ENCODE assay signal across 31 cellular contexts in genomic region chr7:52504546-52504945, GRCh38.
"Had no signal": no experiment of that assay in that cellular context is flagged by ENCODE, and none has a peak within 500 bp of the region (broad histone marks: within the 10 kb centered on the region; RNA-seq: fewer than 3 reads in every experiment).

No MANE protein-coding gene starts in this region.

- H3K27ac ChIP-seq: ascending aorta, PC-9 had no signal

- H3K4me3 ChIP-seq: ascending aorta, MG63, PC-9 had no signal

- DNase-seq: activated B cell treated with CpG ODN at 0.5 μM for 24 hours; activated CD4-positive, alpha-beta T cell treated with anti-CD3 and anti-CD28 coated beads for 1 hour; activated CD4-positive, alpha-beta T cell treated with anti-CD3 and anti-CD28 coated beads, Interleukin-2, amount 10 ng/mL, durations not matched to agents 24 days and 14 days; activated CD4-positive, alpha-beta T cell treated with anti-CD3 and anti-CD28 coated beads, Interleukin-2, amount 50 U/mL, for 48 hours; activated CD8-positive, alpha-beta memory T cell treated with anti-CD3 and anti-CD28 coated beads, Interleukin-2, amount 10 ng/mL, durations not matched to agents 7 days and 5 days; activated effector memory CD4-positive, alpha-beta T cell treated with anti-CD3 and anti-CD28 coated beads, Interleukin-2, amount 50 U/mL, for 16 hours; activated naive CD4-positive, alpha-beta T cell treated with Interleukin-2 at 50 U/mL for 16 hours; activated naive CD8-positive, alpha-beta T cell treated with anti-CD3 and anti-CD28 coated beads, Interleukin-2, amount 50 U/mL, for 24 hours; activated T-cell treated with anti-CD3 and anti-CD28 coated beads, Interleukin-2, amount 50 U/mL, for 24 hours; amniotic stem cell; central memory CD4-positive, alpha-beta T cell; KG1; MG63; MV-4-11; NCI-H1092 treated with DMSO at 0.1 percent for 48 hours; NCI-H1417 treated with DMSO at 0.1 percent for 48 hours; NCI-H1694; NCI-H2029; NCI-H2107; NCI-H2171 treated with DMSO at 0.1 percent for 48 hours; NCI-H345; NCI-H510A; NCI-H526 treated with DMSO at 0.1 percent for 48 hours; NCI-H82; PC-9; SHP77 treated with DMSO at 0.1 percent for 48 hours; T-helper 17 cell; T-helper 9 cell had no signal

- H3K36me3 Mint-ChIP-seq: activated CD8-positive, alpha-beta memory T cell treated with anti-CD3 and anti-CD28 coated beads, Interleukin-2, amount 10 ng/mL, durations not matched to agents 7 days and 5 days; activated naive CD4-positive, alpha-beta T cell treated with anti-CD3 and anti-CD28 coated beads, Interleukin-2, amount 50 U/mL, for 72 hours had no signal

- H3K9me3 Mint-ChIP-seq: activated CD4-positive, alpha-beta T cell treated with anti-CD3 and anti-CD28 coated beads, Interleukin-2, amount 10 ng/mL, durations not matched to agents 24 days and 14 days; activated T-helper 1 cell treated with anti-CD3 and anti-CD28 coated beads, Interleukin-12 subunit alpha, Interleukin-12 subunit beta, Interleukin-2, Interleukin-4 antibody, amounts not matched to agents 30 ng/mL and 10 ng/mL and 1 ng/mL, durations not matched to agents 14 hours and 24 hours and 36 hours had no signal

- ATAC-seq: activated CD8-positive, alpha-beta memory T cell treated with anti-CD3 and anti-CD28 coated beads, Interleukin-2, amount 10 ng/mL, durations not matched to agents 7 days and 5 days; activated naive CD4-positive, alpha-beta T cell treated with anti-CD3 and anti-CD28 coated beads, Interleukin-2, amount 50 U/mL, for 72 hours; activated naive CD8-positive, alpha-beta T cell treated with anti-CD3 and anti-CD28 coated beads, Interleukin-2, amount 50 U/mL, for 24 hours; T-helper 17 cell had no signal

- H3K36me3 ChIP-seq: ascending aorta, MG63 had no signal

- H3K9me3 ChIP-seq: ascending aorta, MG63 had no signal

- H3K4me1 ChIP-seq: ascending aorta had no signal

- H3K27me3 Mint-ChIP-seq: activated B cell treated with CpG ODN at 0.5 μM for 24 hours; activated CD4-positive, alpha-beta T cell treated with anti-CD3 and anti-CD28 coated beads, Interleukin-2, amount 10 ng/mL, durations not matched to agents 24 days and 14 days; activated CD8-positive, alpha-beta memory T cell treated with anti-CD3 and anti-CD28 coated beads, Interleukin-2, amount 10 ng/mL, durations not matched to agents 7 days and 5 days; activated naive CD8-positive, alpha-beta T cell treated with anti-CD3 and anti-CD28 coated beads, Interleukin-2, amount 50 U/mL, for 24 hours; activated T-cell treated with anti-CD3 and anti-CD28 coated beads, Interleukin-2, amount 50 U/mL, for 24 hours; T-helper 17 cell had no signal

- H3K27me3 ChIP-seq: ascending aorta, MG63 had no signal

- H3K4me3 Mint-ChIP-seq: activated B cell treated with CpG ODN at 0.5 μM for 24 hours; activated CD4-positive, alpha-beta T cell treated with anti-CD3 and anti-CD28 coated beads, Interleukin-2, amount 10 ng/mL, durations not matched to agents 24 days and 14 days; activated CD8-positive, alpha-beta memory T cell treated with anti-CD3 and anti-CD28 coated beads, Interleukin-2, amount 10 ng/mL, durations not matched to agents 7 days and 5 days; activated naive CD8-positive, alpha-beta T cell treated with anti-CD3 and anti-CD28 coated beads, Interleukin-2, amount 50 U/mL, for 24 hours; activated T-cell treated with anti-CD3 and anti-CD28 coated beads, Interleukin-2, amount 50 U/mL, for 24 hours; activated T-helper 1 cell treated with anti-CD3 and anti-CD28 coated beads, Interleukin-12 subunit alpha, Interleukin-12 subunit beta, Interleukin-2, Interleukin-4 antibody, amounts not matched to agents 30 ng/mL and 10 ng/mL and 1 ng/mL, durations not matched to agents 14 hours and 24 hours and 36 hours; T-helper 17 cell had no signal

- H3K27ac Mint-ChIP-seq: activated B cell treated with CpG ODN at 0.5 μM for 24 hours; activated CD4-positive, alpha-beta T cell treated with anti-CD3 and anti-CD28 coated beads, Interleukin-2, amount 10 ng/mL, durations not matched to agents 24 days and 14 days; activated CD8-positive, alpha-beta memory T cell treated with anti-CD3 and anti-CD28 coated beads, Interleukin-2, amount 10 ng/mL, durations not matched to agents 7 days and 5 days; activated naive CD4-positive, alpha-beta T cell treated with anti-CD3 and anti-CD28 coated beads, Interleukin-2, amount 50 U/mL, for 72 hours; activated naive CD8-positive, alpha-beta T cell treated with anti-CD3 and anti-CD28 coated beads, Interleukin-2, amount 50 U/mL, for 24 hours; activated T-cell treated with anti-CD3 and anti-CD28 coated beads, Interleukin-2, amount 50 U/mL, for 24 hours; activated T-helper 1 cell treated with anti-CD3 and anti-CD28 coated beads, Interleukin-12 subunit alpha, Interleukin-12 subunit beta, Interleukin-2, Interleukin-4 antibody, amounts not matched to agents 30 ng/mL and 10 ng/mL and 1 ng/mL, durations not matched to agents 14 hours and 24 hours and 36 hours; T-helper 17 cell had no signal

- H2AFZ ChIP-seq: PC-9 had no signal

- H3K4me1 Mint-ChIP-seq: activated B cell treated with CpG ODN at 0.5 μM for 24 hours; activated CD4-positive, alpha-beta T cell treated with anti-CD3 and anti-CD28 coated beads, Interleukin-2, amount 10 ng/mL, durations not matched to agents 24 days and 14 days; activated CD8-positive, alpha-beta memory T cell treated with anti-CD3 and anti-CD28 coated beads, Interleukin-2, amount 10 ng/mL, durations not matched to agents 7 days and 5 days; activated naive CD8-positive, alpha-beta T cell treated with anti-CD3 and anti-CD28 coated beads, Interleukin-2, amount 50 U/mL, for 24 hours; T-helper 17 cell had no signal

- H3K4me2 ChIP-seq: PC-9 had no signal
